24 cellular contexts compared by ENCODE assay signal in genomic region chr13:73902296-73902695, GRCh38.
A peak's percentile ranks its signal among the peaks of the same experiment; 100 is the strongest.
DNase-seq lines count a peak whose midpoint lies in the region; ATAC-seq, FAIRE-seq and TF ChIP-seq lines count a peak whose summit lies in the region.
"Had no signal": no experiment of that assay in that cellular context is flagged by ENCODE, and none has a peak within 500 bp of the region (broad histone marks: within the 10 kb centered on the region; RNA-seq: fewer than 3 reads in every experiment).

No MANE protein-coding gene starts in this region.

- H3K36me3 ChIP-seq in DOHH2 (ENCODE audit: control insufficient read depth, low read length) (0 out of 2 replicates have a peak, but pooled peaks cover 8% of the 10 kb centered on the region), HEK293 (ENCODE audit: control insufficient read depth in 2 of 2, insufficient read depth in 1 of 2, low read length in 2 of 2) (no peaks in the 10 kb centered on the region), OCI-LY7 (ENCODE audit: insufficient read depth, low read length) (0 out of 2 replicates have a peak, but pooled peaks cover 4% of the 10 kb centered on the region), endothelial cell of umbilical vein (ENCODE audit: control insufficient read depth in 2 of 2, extremely low read depth in 1 of 2, insufficient read depth in 2 of 2, low read length in 2 of 2) (no peaks in the 10 kb centered on the region)
- H3K36me3 ChIP-seq: SJSA1 had no signal

- POLR2A ChIA-PET in HEK293 (lab: Yijun Ruan, JAX) (no interaction called here), OCI-LY7 (lab: Charles Lee) (interaction anchor here (0.6 to 1.4 kb wide), 6 partner anchors 9 to 1304 kb away, joined by 3 to 8 read pairs (median 4); no protein-coding TSS in a partner anchor), endothelial cell of umbilical vein (lab: Charles Lee) (no interaction called here)
- POLR2A ChIA-PET in activated CD8-positive, alpha-beta T cell treated with anti-CD3 and anti-CD28 coated beads, Interleukin-2, amount 10 ng/mL, durations not matched to agents 7 days and 5 days (lab: Charles Lee) = no interaction called here

- H3K4me3 ChIP-seq in DOHH2 (ENCODE audit: low read length) (no peak overlapping the region), HEK293 (ENCODE audit: low read depth, low read length) (no peak overlapping the region), OCI-LY7 (ENCODE audit: low read depth, low read length, poor library complexity, severe bottlenecking) (no peak overlapping the region), endothelial cell of umbilical vein (replicated peaks in 1 of 3; ENCODE audit: insufficient read depth in 1 of 3, low read depth in 1 of 3, low read length in 3 of 3) (no peak overlapping the region)
- H3K4me3 ChIP-seq: A549, BLaER1, SJSA1 had no signal

- H3K79me2 ChIP-seq in DOHH2 (ENCODE audit: control insufficient read depth, low read length) = no peaks in the 10 kb centered on the region
- no peaks in the 10 kb centered on the region for H3K79me2 ChIP-seq in OCI-LY7 (ENCODE audit: insufficient read depth, low read depth, low read length)
- H3K79me2 ChIP-seq in endothelial cell of umbilical vein (ENCODE audit: control insufficient read depth, insufficient read depth, low read length) = no peaks in the 10 kb centered on the region

- H3K27me3 ChIP-seq in DOHH2 (ENCODE audit: control insufficient read depth, low read length) (no peaks in the 10 kb centered on the region), endothelial cell of umbilical vein (ENCODE audit: control insufficient read depth in 2 of 2, insufficient read depth in 2 of 2, low read length in 2 of 2) (no peaks in the 10 kb centered on the region)
- H3K27me3 ChIP-seq: BLaER1, SJSA1 had no signal

- no peak for ATAC-seq in activated CD8-positive, alpha-beta T cell treated with anti-CD3 and anti-CD28 coated beads, Interleukin-2, amount 10 ng/mL, durations not matched to agents 7 days and 5 days
- ATAC-seq in HG02840 (IDR thresholded peaks at IDR 0.05; ENCODE audit: low FRiP score, unreplicated experiment) (no peak), GM19023 (IDR thresholded peaks at IDR 0.05; ENCODE audit: unreplicated experiment) (no peak)
- ATAC-seq: A549, Right ventricle myocardium inferior had no signal

- no peak overlapping the region for H3K4me3 Mint-ChIP-seq in activated CD8-positive, alpha-beta T cell treated with anti-CD3 and anti-CD28 coated beads, Interleukin-2, amount 10 ng/mL, durations not matched to agents 7 days and 5 days
- H3K4me3 Mint-ChIP-seq: HFFc6 had no signal

- peaks cover 30% of the 10 kb centered on the region for H3K4me1 ChIP-seq in DOHH2 (ENCODE audit: control insufficient read depth, low read length)
- H3K4me1 ChIP-seq in HEK293 (ENCODE audit: control insufficient read depth, insufficient read depth, low read length) = no peaks in the 10 kb centered on the region
- peaks cover 23% of the 10 kb centered on the region for H3K4me1 ChIP-seq in OCI-LY7 (ENCODE audit: insufficient read depth, low read length, poor library complexity, severe bottlenecking)
- H3K4me1 ChIP-seq in endothelial cell of umbilical vein (ENCODE audit: control insufficient read depth, extremely low read depth, insufficient read depth, low read length) = peaks cover 8% of the 10 kb centered on the region
- H3K4me1 ChIP-seq: A549, Caco-2, SJSA1 had no signal

- no peak overlapping the region for H3K27ac ChIP-seq in DOHH2 (ENCODE audit: low read depth, low read length)
- no peak overlapping the region for H3K27ac ChIP-seq in HEK293 (ENCODE audit: extremely low read depth, low read depth, low read length)
- no peak overlapping the region for H3K27ac ChIP-seq in OCI-LY7 (ENCODE audit: low read depth, low read length, poor library complexity, severe bottlenecking)
- no peak overlapping the region for H3K27ac ChIP-seq in endothelial cell of umbilical vein (ENCODE audit: insufficient read depth, low read depth, low read length)
- H3K27ac ChIP-seq: A549, BLaER1, SJSA1 had no signal

- DNase-seq in OCI-LY7 (ENCODE audit: low spot score) (no peak), endothelial cell of umbilical vein (ENCODE audit: low read depth, low spot score) (peak; percentile 54), ecto neural progenitor cell (ENCODE audit: low spot score) (no peak)
- DNase-seq in activated CD8-positive, alpha-beta T cell treated with anti-CD3 and anti-CD28 coated beads, Interleukin-2, amount 10 ng/mL, durations not matched to agents 7 days and 5 days = no peak
- DNase-seq: Caco-2; CD4-positive, alpha-beta memory T cell; DMS 273 treated with DMSO at 0.1 percent for 48 hours; DMS79 treated with DMSO at 0.1 percent for 48 hours; H7; HFFc6; KBM-7; NCI-H1092 treated with DMSO at 0.1 percent for 48 hours; NCI-H1436 treated with DMSO at 0.1 percent for 48 hours; NCI-H1930; OCI-M1 had no signal

- BruUV-seq in OCI-LY7 (replicated peaks; lab: Mats Ljungman, UMichigan) (no TSS peak), endothelial cell of umbilical vein (replicated peaks; lab: Mats Ljungman, UMichigan) (no TSS peak)

- H2AFZ ChIP-seq in OCI-LY7 (ENCODE audit: low read length) (no peak overlapping the region), endothelial cell of umbilical vein (ENCODE audit: low read depth, low read length) (no peak overlapping the region)

- peaks cover 2% of the 10 kb centered on the region for H3K36me3 Mint-ChIP-seq in activated CD8-positive, alpha-beta T cell treated with anti-CD3 and anti-CD28 coated beads, Interleukin-2, amount 10 ng/mL, durations not matched to agents 7 days and 5 days (ENCODE audit: low read depth)

- dilution Hi-C loops in endothelial cell of umbilical vein (cut with MboI; ENCODE audit: extremely low pct_ligation_motif_present, low sequenced_read_pairs) = no loop called here

- H3K9me1 ChIP-seq in endothelial cell of umbilical vein (replicated peaks; ENCODE audit: control insufficient read depth, extremely low read depth, insufficient read depth, low read length) = no peaks in the 10 kb centered on the region

- H4K20me1 ChIP-seq in DOHH2 (ENCODE audit: control insufficient read depth, insufficient read depth, low read depth, low read length) (no peaks in the 10 kb centered on the region), OCI-LY7 (ENCODE audit: insufficient read depth, low read length) (no peaks in the 10 kb centered on the region), endothelial cell of umbilical vein (replicated peaks; ENCODE audit: control insufficient read depth, extremely low read depth, insufficient read depth, low read length) (no peaks in the 10 kb centered on the region)

- no peaks in the 10 kb centered on the region for H3K9me2 ChIP-seq in DOHH2 (replicated peaks; ENCODE audit: control insufficient read depth, low read length)
- no peaks in the 10 kb centered on the region; the same call in 1 of the 2 replicates for H3K9me2 ChIP-seq in OCI-LY7 (ENCODE audit: insufficient read depth, low read length)

- no peak for FAIRE-seq in endothelial cell of umbilical vein (lab: Jason Lieb, UNC)
- FAIRE-seq: A549, GM12891 had no signal

- H3K9me3 ChIP-seq in DOHH2 (ENCODE audit: control insufficient read depth, insufficient read depth, low read length) = no peaks in the 10 kb centered on the region
- no peaks in the 10 kb centered on the region for H3K9me3 ChIP-seq in HEK293 (ENCODE audit: control insufficient read depth, insufficient read depth, low read depth, low read length)
- H3K9me3 ChIP-seq in OCI-LY7 (ENCODE audit: low read length) = no peaks in the 10 kb centered on the region
- no peaks in the 10 kb centered on the region for H3K9me3 ChIP-seq in endothelial cell of umbilical vein (replicated peaks; ENCODE audit: control insufficient read depth, insufficient read depth, low read length)
- H3K9me3 ChIP-seq: A549, BLaER1, Caco-2, SJSA1 had no signal

- TF ChIP-seq POLR2A in endothelial cell of umbilical vein (IDR thresholded peaks at IDR 0.05; ENCODE audit: low read depth, low read length) = no peak

- CTCF ChIA-PET in HEK293 (lab: Yijun Ruan, JAX) (no interaction called here), OCI-LY7 (lab: Charles Lee; ENCODE audit: unreplicated experiment) (no interaction called here), endothelial cell of umbilical vein (lab: Charles Lee) (no interaction called here)
- CTCF ChIA-PET in activated CD8-positive, alpha-beta T cell treated with anti-CD3 and anti-CD28 coated beads, Interleukin-2, amount 10 ng/mL, durations not matched to agents 7 days and 5 days (lab: Charles Lee) = no interaction called here

- H3K27ac Mint-ChIP-seq in activated CD8-positive, alpha-beta T cell treated with anti-CD3 and anti-CD28 coated beads, Interleukin-2, amount 10 ng/mL, durations not matched to agents 7 days and 5 days = no peak overlapping the region
- H3K27ac Mint-ChIP-seq: HFFc6 had no signal

- H3F3A ChIP-seq in DOHH2 (ENCODE audit: control insufficient read depth, insufficient read depth) = no peaks in the 10 kb centered on the region

- H3K9ac ChIP-seq in endothelial cell of umbilical vein (replicated peaks; ENCODE audit: extremely low read depth, insufficient read depth, low read length) = no peak overlapping the region
- H3K9ac ChIP-seq: BLaER1 had no signal

- H3K9me3 Mint-ChIP-seq in activated CD8-positive, alpha-beta T cell treated with anti-CD3 and anti-CD28 coated beads, Interleukin-2, amount 10 ng/mL, durations not matched to agents 7 days and 5 days (ENCODE audit: insufficient read depth) = no peaks in the 10 kb centered on the region
- H3K9me3 Mint-ChIP-seq: HFFc6 had no signal

- H3K27me3 Mint-ChIP-seq in activated CD8-positive, alpha-beta T cell treated with anti-CD3 and anti-CD28 coated beads, Interleukin-2, amount 10 ng/mL, durations not matched to agents 7 days and 5 days (ENCODE audit: low read depth) = no peaks in the 10 kb centered on the region
- H3K27me3 Mint-ChIP-seq: CD4-positive, alpha-beta memory T cell had no signal

- no peaks in the 10 kb centered on the region for H3K4me1 Mint-ChIP-seq in activated CD8-positive, alpha-beta T cell treated with anti-CD3 and anti-CD28 coated beads, Interleukin-2, amount 10 ng/mL, durations not matched to agents 7 days and 5 days (ENCODE audit: low read depth)

- H3K4me2 ChIP-seq in DOHH2 (ENCODE audit: low read length) (peak overlapping the region; percentile 1; the same call in 1 of the 2 replicates), OCI-LY7 (ENCODE audit: low read length) (peak overlapping the region; percentile 6; the same call in 1 of the 2 replicates), endothelial cell of umbilical vein (ENCODE audit: insufficient read depth, low read length) (no peak overlapping the region)
- H3K4me2 ChIP-seq: A549, BLaER1 had no signal

- TF ChIP-seq CTCF in DOHH2 (IDR thresholded peaks at IDR 0.05; ENCODE audit: low read depth, low read length, poor library complexity, severe bottlenecking) = no peak
- TF ChIP-seq CTCF in HEK293 (tag by site-specific recombination; IDR thresholded peaks at IDR 0.05) = no peak
- no peak for TF ChIP-seq CTCF in OCI-LY7 (conservative IDR thresholded peaks at IDR 0.05; ENCODE audit: low read length)
- no peak for TF ChIP-seq CTCF in endothelial cell of umbilical vein (IDR thresholded peaks at IDR 0.05; ENCODE audit: extremely low read depth in 1 of 2, insufficient read depth in 1 of 2, low read depth in 1 of 2, low read length in 2 of 2)

- intact Hi-C loops in OCI-LY7 (cut with micrococcal nuclease; ENCODE audit: unreplicated experiment) (no loop called here), endothelial cell of umbilical vein (cut with micrococcal nuclease) (no loop called here)
